ENCODE assay signal across 8 cellular contexts in the genomic region with DNA sequence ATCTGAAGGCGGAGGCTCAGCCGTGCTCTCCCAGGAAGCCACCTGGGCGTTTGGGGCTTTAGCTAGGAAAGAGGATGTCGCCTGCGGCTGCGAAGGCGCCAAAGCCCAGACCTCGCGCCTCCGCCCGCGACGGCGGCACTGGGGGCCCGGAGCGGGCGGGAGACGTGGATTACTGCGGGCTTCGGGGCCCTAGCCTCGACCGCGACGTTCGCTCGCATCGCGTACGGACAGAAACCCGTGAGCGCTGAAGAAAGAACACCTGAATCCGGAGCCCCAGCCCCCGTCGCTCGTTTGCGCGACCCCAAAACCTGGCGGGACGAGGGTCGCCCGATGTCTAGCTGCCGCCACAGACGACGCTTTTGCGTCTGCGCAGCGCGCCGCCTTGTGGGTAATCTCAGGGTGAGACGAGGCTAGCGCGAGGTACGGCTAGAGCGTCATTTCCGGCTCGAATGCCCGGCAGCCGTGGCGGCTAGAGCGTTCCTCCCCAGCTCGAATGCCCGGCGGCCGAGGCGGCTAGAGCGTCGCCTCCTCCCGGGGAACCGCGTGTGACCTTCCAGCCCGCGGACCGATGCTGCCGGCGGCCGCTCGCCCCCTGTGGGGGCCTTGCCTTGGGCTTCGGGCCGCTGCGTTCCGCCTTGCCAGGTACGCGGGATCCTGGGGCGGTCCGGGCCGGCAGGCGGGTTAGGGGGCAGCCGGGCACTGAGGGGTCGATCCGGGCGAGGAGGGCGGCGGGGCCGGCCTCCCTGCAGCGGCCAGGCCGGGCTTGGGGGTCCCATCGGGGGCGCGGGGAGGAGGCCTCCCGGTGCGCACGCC. TPM values are rescaled to one million over a fixed set of nuclear protein-coding genes. Genes with fewer than 3 reads are reported as not detected.
DNase-seq lines count a peak whose midpoint lies in the region; ATAC-seq and TF ChIP-seq lines count a peak whose summit lies in the region.

TSS of gene MRPL12 (plus strand) at position 434 of the 813 bp plus-strand sequence. CDS start at position 569, 135 bp downstream.

- H3K4me3 ChIP-seq in ACC112 (ENCODE audit: low read depth, low read length) (peak within 1 kb of the TSS; percentile 86), WI38 (ENCODE audit: low read depth, low read length) (peak within 1 kb of the TSS; percentile 93), mammary epithelial cell (replicated peaks in 1 of 3; ENCODE audit: insufficient read depth in 1 of 3, low read depth in 2 of 3, low read length in 3 of 3) (peak within 1 kb of the TSS; percentile 59 to 86 (median 75)), smooth muscle cell (peak within 1 kb of the TSS; percentile 93)

- BruUV-seq in mammary epithelial cell (replicated peaks; lab: Mats Ljungman, UMichigan) = no TSS peak

- H3K36me3 ChIP-seq in ACC112 (ENCODE audit: insufficient read depth, low read length) = peaks cover 16% of the 10 kb centered on the region; the same call in 1 of the 2 replicates
- peaks cover 22% of the 10 kb centered on the region for H3K36me3 ChIP-seq in mammary epithelial cell (ENCODE audit: insufficient read depth, low read length)
- H3K36me3 ChIP-seq in smooth muscle cell (ENCODE audit: low read depth) = no peaks in the 10 kb centered on the region

- H4K20me1 ChIP-seq in mammary epithelial cell (ENCODE audit: insufficient read depth, low read length) (no peaks in the 10 kb centered on the region), smooth muscle cell (ENCODE audit: low read depth) (peaks cover 31% of the 10 kb centered on the region)

- H3K27ac ChIP-seq in ACC112 (ENCODE audit: low read depth, low read length) = peak within 1 kb of the TSS; percentile 90
- peak within 1 kb of the TSS; percentile 86 for H3K27ac ChIP-seq in mammary epithelial cell (ENCODE audit: insufficient read depth, low read depth, low read length)
- H3K27ac ChIP-seq in smooth muscle cell (ENCODE audit: low read depth) = peak within 1 kb of the TSS; percentile 97

- ATAC-seq in GM18867 (IDR thresholded peaks at IDR 0.05; ENCODE audit: unreplicated experiment) = peak; percentile 80
- ATAC-seq in HG03103 (IDR thresholded peaks at IDR 0.05; ENCODE audit: low read depth, unreplicated experiment) = peak; percentile 70

- peaks cover 45% of the 10 kb centered on the region for H3K79me2 ChIP-seq in ACC112 (ENCODE audit: control insufficient read depth, insufficient read depth, low read length, unreplicated experiment)
- H3K79me2 ChIP-seq in mammary epithelial cell (ENCODE audit: insufficient read depth, low read length) = peaks cover 79% of the 10 kb centered on the region
- H3K79me2 ChIP-seq in smooth muscle cell (ENCODE audit: low read depth) = peaks cover 60% of the 10 kb centered on the region

- H3K4me1 ChIP-seq in ACC112 (ENCODE audit: control insufficient read depth, insufficient read depth, low read length, unreplicated experiment) (peaks cover 24% of the 10 kb centered on the region), mammary epithelial cell (ENCODE audit: insufficient read depth, low read length) (peaks cover 29% of the 10 kb centered on the region), smooth muscle cell (ENCODE audit: low read depth) (peaks cover 16% of the 10 kb centered on the region)

- no peaks in the 10 kb centered on the region for H3F3A ChIP-seq in smooth muscle cell (ENCODE audit: low read depth)

- CTCF ChIA-PET in mammary epithelial cell (lab: Charles Lee; ENCODE audit: low non-redundant PET) = no interaction called here

- in situ Hi-C loops in mammary epithelial cell (cut with MboI; ENCODE audit: low sequenced_read_pairs in 2 of 2) = no loop called here

- H3K9me3 ChIP-seq in mammary epithelial cell (replicated peaks; ENCODE audit: insufficient read depth, low read length) (no peaks in the 10 kb centered on the region), smooth muscle cell (replicated peaks; ENCODE audit: low read depth) (no peaks in the 10 kb centered on the region)

- TF ChIP-seq CTCF in WI38 (IDR thresholded peaks at IDR 0.05; ENCODE audit: low read depth, low read length) (no peak), mammary epithelial cell (conservative IDR thresholded peaks at IDR 0.05 in 1 of 2, IDR thresholded peaks at IDR 0.05 in 1 of 2; ENCODE audit: extremely low read depth in 1 of 2, insufficient read depth in 1 of 2, low read depth in 1 of 2, low read length in 2 of 2) (no peak), smooth muscle cell (IDR thresholded peaks at IDR 0.05; ENCODE audit: borderline replicate concordance, insufficient read depth, poor library complexity, severe bottlenecking) (no peak)

- H3K9ac ChIP-seq in mammary epithelial cell (ENCODE audit: insufficient read depth, low read length) (peak within 1 kb of the TSS; percentile 98), smooth muscle cell (ENCODE audit: low read depth) (peak within 1 kb of the TSS; percentile 99)

- intact Hi-C loops in mammary epithelial cell (cut with micrococcal nuclease) = loop anchor here (1.0 to 2.0 kb wide), 2 partner anchors 8 to 18 kb away; partner anchors contain the start of gene HGS

- H3K4me2 ChIP-seq in mammary epithelial cell (ENCODE audit: insufficient read depth, low read depth, low read length) (peak within 1 kb of the TSS; percentile 100), smooth muscle cell (peak within 1 kb of the TSS; percentile 97)

- H2AFZ ChIP-seq in ACC112 (ENCODE audit: low read length, unreplicated experiment) (peak within 1 kb of the TSS; percentile 39), mammary epithelial cell (ENCODE audit: low read depth, low read length) (peak within 1 kb of the TSS; percentile 75), smooth muscle cell (ENCODE audit: low read depth) (peak within 1 kb of the TSS; percentile 77)

- DNase-seq in NCI-H2196 treated with DMSO at 0.1 percent for 48 hours (lab: John Stamatoyannopoulos, UW; ENCODE audit: unreplicated experiment) = peak; percentile 90
- DNase-seq in mammary epithelial cell = peak; percentile 89
- DNase-seq in iPS-NIHi7 (ENCODE audit: extremely low spot score) = peak; percentile 98
- peak; percentile 64 for DNase-seq in smooth muscle cell (lab: John Stamatoyannopoulos, UW; ENCODE audit: unreplicated experiment)

- dilution Hi-C loops in mammary epithelial cell (cut with HindIII; ENCODE audit: low sequenced_read_pairs) = loop anchor here (5.0 kb wide), 1 partner anchor 36 kb away; the partner anchor contains the start of genes CCDC137 and OXLD1

- H3K27me3 ChIP-seq in ACC112 (ENCODE audit: insufficient read depth, low read length) = no peaks in the 10 kb centered on the region
- no peaks in the 10 kb centered on the region for H3K27me3 ChIP-seq in mammary epithelial cell (ENCODE audit: insufficient read depth, low read length)
- no peaks in the 10 kb centered on the region for H3K27me3 ChIP-seq in smooth muscle cell (ENCODE audit: low read depth)

- 3% methylated on average over 58 of the region's 102 CpGs for WGBS in mammary epithelial cell (ENCODE audit: low coverage, missing lambda C conversion rate)
- under 1% methylated on average over 78 of the region's 102 CpGs for WGBS in smooth muscle cell (ENCODE audit: low lambda C conversion rate)

RNA-seq across cellular contexts. Expression of gene MRPL12, which starts in this region (rescaled TPM):
- total RNA-seq in mammary epithelial cell = 100 to 1,000 TPM in 1 of 2 donors, 10 to 100 TPM in 1; 13.2 to 104 TPM
- polyA plus RNA-seq in mammary epithelial cell = 129 TPM
- 49.1 TPM for polyA minus RNA-seq in mammary epithelial cell
- total RNA-seq in smooth muscle cell = 16.5 and 22.2 TPM in 2 replicates
- 83.6 and 92.4 TPM in 2 replicates for polyA plus RNA-seq in smooth muscle cell

Comparison
In these comparisons a context has a peak if more than half of its experiments do, and no peak if none do; other contexts are left out.
1. Peak in every context shown above with its lines: DNase-seq, ATAC-seq, H3K4me3 ChIP-seq and H3K27ac ChIP-seq.